27 cellular contexts compared by ENCODE assay signal in the genomic region with DNA sequence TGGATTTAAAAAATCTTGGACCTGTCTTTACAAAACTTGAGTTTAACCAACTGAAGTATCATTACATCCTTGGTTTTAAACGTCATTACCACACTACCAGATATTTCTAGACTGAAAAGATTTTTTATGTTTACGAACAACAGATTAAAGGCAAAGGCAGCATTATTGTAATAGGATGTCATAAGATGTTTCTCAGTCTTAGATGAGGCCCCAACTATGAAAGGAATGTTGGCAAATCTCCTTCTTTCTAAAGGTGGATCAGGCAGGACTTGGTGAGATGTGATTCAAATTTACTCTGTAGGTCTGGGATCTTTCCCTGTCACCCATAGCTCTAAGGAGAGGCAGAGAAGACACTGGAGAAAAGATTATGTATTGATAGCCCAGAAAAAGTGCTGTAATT.
DNase-seq lines count a peak whose midpoint lies in the region; ATAC-seq and TF ChIP-seq lines count a peak whose summit lies in the region.
"Had no signal": no experiment of that assay in that cellular context is flagged by ENCODE, and none has a peak within 500 bp of the region (broad histone marks: within the 10 kb centered on the region; RNA-seq: fewer than 3 reads in every experiment).

No MANE protein-coding gene starts in this region.

- no peaks in the 10 kb centered on the region for H3K9me2 ChIP-seq in GM23248 (ENCODE audit: insufficient read depth)
- no peaks in the 10 kb centered on the region for H3K9me2 ChIP-seq in SK-N-SH

- H3K4me1 ChIP-seq in GM23248 (ENCODE audit: insufficient read depth) (peaks cover 33% of the 10 kb centered on the region), SK-N-SH (ENCODE audit: control insufficient read depth in 1 of 2, insufficient read depth in 2 of 2, low read depth in 1 of 2, low read length in 1 of 2) (peaks cover 11 to 14% of the 10 kb centered on the region in 2 experiments; a peak in 3 of 4 replicates)

- H3K9ac ChIP-seq in GM23248 (peak overlapping the region; percentile 9; the same call in 1 of the 2 replicates), SK-N-SH (no peak overlapping the region)
- H3K9ac ChIP-seq: KMS-11 had no signal

- H3K27ac ChIP-seq in GM23248, result no peak overlapping the region
- peak overlapping the region; percentile 15 to 22; a peak in 3 of 4 replicates for H3K27ac ChIP-seq in SK-N-SH (ENCODE audit: low read depth in 2 of 2, low read length in 1 of 2)
- H3K27ac ChIP-seq: KMS-11, lower lobe of right lung, skin epidermis, upper lobe of left lung had no signal

- H3K36me3 ChIP-seq in GM23248 (ENCODE audit: low read depth), result no peaks in the 10 kb centered on the region
- H3K36me3 ChIP-seq in SK-N-SH (replicated peaks in 1 of 2; ENCODE audit: control insufficient read depth in 1 of 2, insufficient read depth in 2 of 2, low read length in 1 of 2), result peaks cover 0 to 4% of the 10 kb centered on the region in 2 experiments
- H3K36me3 ChIP-seq: lower lobe of right lung, upper lobe of left lung, WERI-Rb-1 had no signal

- POLR2A ChIA-PET in SK-N-SH (lab: Yijun Ruan, JAX), result no interaction called here

- H3K79me2 ChIP-seq in GM23248 (ENCODE audit: insufficient read depth) (no peaks in the 10 kb centered on the region), SK-N-SH (ENCODE audit: insufficient read depth) (no peaks in the 10 kb centered on the region)

- CTCF ChIA-PET in SK-N-SH (lab: Yijun Ruan, JAX), result interaction anchor here (1.1 to 2.4 kb wide), 5 partner anchors 10 to 386 kb away, joined by 3 to 38 read pairs (median 4); no protein-coding TSS in a partner anchor

- 55 to 70% methylated on average over 2 of the region's 2 CpGs for WGBS in GM23248 (ENCODE audit: low coverage in 1 of 2, low lambda C conversion rate in 2 of 2, missing lambda C conversion rate in 2 of 2), 2 experiments
- 72% methylated on average over 2 of the region's 2 CpGs for WGBS in SK-N-SH (ENCODE audit: low lambda C conversion rate)

- H4K20me1 ChIP-seq in GM23248 (ENCODE audit: insufficient read depth), result no peaks in the 10 kb centered on the region
- H4K20me1 ChIP-seq in SK-N-SH (ENCODE audit: insufficient read depth), result no peaks in the 10 kb centered on the region

- DNase-seq in GM23248 (no peak), SK-N-SH (no peak), fibroblast of the aortic adventitia (ENCODE audit: low read depth) (peak; percentile 63), renal cortical epithelial cell (ENCODE audit: low read depth) (peak; percentile 32), AG08395 (ENCODE audit: low spot score) (no peak), NCI-H2196 (lab: John Stamatoyannopoulos, UW; ENCODE audit: unreplicated experiment) (no peak)
- DNase-seq in effector CD8-positive, alpha-beta T cell (lab: John Stamatoyannopoulos, UW), result no peak
- DNase-seq: activated CD4-positive, alpha-beta T cell treated with anti-CD3 and anti-CD28 coated beads for 48 hours; activated T-cell treated with anti-CD3 and anti-CD28 coated beads for 4 hours; C1 segment of cervical spinal cord; cortex of kidney; DMS153; foreskin melanocyte; lower lobe of right lung; natural killer cell; NCI-H1417 treated with DMSO at 0.1 percent for 48 hours; NCI-H2081 treated with DMSO at 0.1 percent for 48 hours; NCI-H446; occipital lobe; stimulated activated naive CD4-positive, alpha-beta T cell; T1000; upper lobe of left lung; WERI-Rb-1 had no signal

- H3K27me3 ChIP-seq in GM23248 (replicated peaks; ENCODE audit: insufficient read depth), result no peaks in the 10 kb centered on the region
- H3K27me3 ChIP-seq in SK-N-SH (ENCODE audit: insufficient read depth), result no peaks in the 10 kb centered on the region
- H3K27me3 ChIP-seq: upper lobe of left lung had no signal

- no peaks in the 10 kb centered on the region for H3K9me3 ChIP-seq in GM23248 (ENCODE audit: low read depth)
- no peaks in the 10 kb centered on the region for H3K9me3 ChIP-seq in SK-N-SH
- H3K9me3 ChIP-seq: lower lobe of right lung, upper lobe of left lung had no signal

- no peak overlapping the region for H2AFZ ChIP-seq in GM23248
- H2AFZ ChIP-seq in SK-N-SH (ENCODE audit: low read depth), result no peak overlapping the region

- peak in 1 of 2 experiments; percentile 28; a peak in 1 of 4 replicates for TF ChIP-seq EP300 in SK-N-SH (IDR thresholded peaks at IDR 0.05; ENCODE audit: borderline replicate concordance in 1 of 2, low read depth in 1 of 2, low read length in 1 of 2)

- H3K4me2 ChIP-seq in GM23248 (ENCODE audit: unreplicated experiment) (peak overlapping the region; percentile 10), SK-N-SH (no peak overlapping the region)
- H3K4me2 ChIP-seq: KMS-11 had no signal

- H3F3A ChIP-seq in GM23248 (ENCODE audit: insufficient read depth) (peaks cover 20% of the 10 kb centered on the region), SK-N-SH (replicated peaks; ENCODE audit: insufficient read depth) (peaks cover 3% of the 10 kb centered on the region)

- H3K4me3 ChIP-seq in GM23248 (no peak overlapping the region), SK-N-SH (ENCODE audit: low read depth in 2 of 2, low read length in 1 of 2) (no peak overlapping the region), fibroblast of the aortic adventitia (ENCODE audit: low read depth, low read length) (no peak overlapping the region)
- H3K4me3 ChIP-seq: lower lobe of right lung, skin epidermis, upper lobe of left lung had no signal

- in situ Hi-C loops in GM23248 (cut with MboI), result no loop called here

- TF ChIP-seq CTCF in SK-N-SH (IDR thresholded peaks at IDR 0.05) (no peak), fibroblast of the aortic adventitia (IDR thresholded peaks at IDR 0.05; ENCODE audit: insufficient read depth, low read length) (no peak)

- ATAC-seq in GM21619 (IDR thresholded peaks at IDR 0.05; ENCODE audit: unreplicated experiment), result no peak
- ATAC-seq: esophagus mucosa, lower lobe of right lung, natural killer cell had no signal

- no peak for TF ChIP-seq RAD21 in SK-N-SH (IDR thresholded peaks at IDR 0.05; ENCODE audit: low read length)

TF ChIP-seq in SK-N-SH, 30 proteins besides CTCF, POLR2A, EP300 and RAD21:
- TF ChIP-seq NFIC (IDR thresholded peaks at IDR 0.05; ENCODE audit: borderline replicate concordance) (peak; percentile 28; the same call in 1 of the 2 replicates), TCF12 (IDR thresholded peaks at IDR 0.05) (peak; percentile 44; the same call in 1 of the 2 replicates), TAF1 (IDR thresholded peaks at IDR 0.05; ENCODE audit: borderline replicate concordance, low read depth, low read length) (no peak)
- TF ChIP-seq, protein P1, sequence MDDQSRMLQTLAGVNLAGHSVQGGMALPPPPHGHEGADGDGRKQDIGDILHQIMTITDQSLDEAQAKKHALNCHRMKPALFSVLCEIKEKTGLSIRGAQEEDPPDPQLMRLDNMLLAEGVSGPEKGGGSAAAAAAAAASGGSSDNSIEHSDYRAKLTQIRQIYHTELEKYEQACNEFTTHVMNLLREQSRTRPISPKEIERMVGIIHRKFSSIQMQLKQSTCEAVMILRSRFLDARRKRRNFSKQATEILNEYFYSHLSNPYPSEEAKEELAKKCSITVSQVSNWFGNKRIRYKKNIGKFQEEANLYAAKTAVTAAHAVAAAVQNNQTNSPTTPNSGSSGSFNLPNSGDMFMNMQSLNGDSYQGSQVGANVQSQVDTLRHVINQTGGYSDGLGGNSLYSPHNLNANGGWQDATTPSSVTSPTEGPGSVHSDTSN (IDR thresholded peaks at IDR 0.05), result 0 out of 2 replicates have a peak, but pooled peaks have one; percentile 10
TF ChIP-seq in SK-N-SH: peak in this region for 3.

Comparison
In these comparisons a context has a peak if more than half of its experiments do, and no peak if none do; other contexts are left out.
1. DNase-seq: peak in fibroblast of the aortic adventitia (single experiment) and renal cortical epithelial cell (single experiment); none in GM23248 (single experiment), SK-N-SH (single experiment), effector CD8-positive, alpha-beta T cell (single experiment), AG08395 (single experiment) and NCI-H2196 (single experiment).